9 cellular contexts compared by ENCODE assay signal in the genomic region with DNA sequence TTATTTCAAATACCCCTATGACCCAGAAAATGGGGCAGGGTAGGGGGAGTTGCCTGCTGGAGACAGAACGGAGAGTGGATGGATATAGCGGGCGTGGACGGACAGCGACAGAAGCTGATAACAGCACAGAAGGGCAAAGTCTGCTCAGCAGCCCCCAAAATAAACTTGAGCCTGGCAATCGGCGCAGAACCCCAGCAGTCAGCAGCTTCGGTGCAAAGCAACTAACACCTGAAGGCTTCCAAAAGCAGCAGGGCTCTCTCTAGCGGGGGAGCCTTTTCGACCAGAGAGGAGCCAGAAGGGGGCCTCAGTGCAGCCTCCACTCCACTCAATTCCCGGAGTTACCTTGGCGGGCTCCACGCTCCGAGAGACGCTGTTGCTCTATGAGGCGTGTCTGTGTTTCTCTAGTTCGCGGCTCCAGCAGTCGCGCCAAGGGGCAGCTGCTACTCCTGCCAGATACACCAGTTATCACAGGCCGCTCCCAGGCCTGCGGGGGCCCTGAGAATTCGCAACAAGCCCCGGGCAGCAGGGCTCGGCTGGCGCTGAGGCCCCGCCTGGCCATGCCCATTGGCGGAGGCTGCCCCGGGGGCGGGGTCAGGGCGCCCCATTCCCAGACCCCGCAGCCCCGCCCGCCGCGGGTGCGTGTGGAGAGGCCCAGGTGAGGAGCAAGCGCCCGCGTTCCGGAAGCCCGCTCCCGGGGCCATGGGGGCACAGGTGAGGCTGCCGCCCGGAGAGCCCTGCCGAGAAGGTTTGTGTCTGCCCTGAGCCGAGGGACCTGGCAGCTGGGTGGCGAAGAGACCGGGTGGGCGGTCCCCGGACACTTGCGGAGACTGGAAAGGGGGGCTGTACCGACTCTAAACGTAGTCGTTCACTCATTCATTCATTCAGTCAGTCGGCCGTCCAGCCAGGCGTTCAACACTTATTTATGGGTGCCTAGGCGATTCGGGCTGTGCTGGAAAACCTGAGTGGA. TPM values are rescaled to one million over a fixed set of nuclear protein-coding genes. Genes with fewer than 3 reads are reported as not detected.
DNase-seq lines count a peak whose midpoint lies in the region; ATAC-seq and TF ChIP-seq lines count a peak whose summit lies in the region.
"Had no signal": no experiment of that assay in that cellular context is flagged by ENCODE, and none has a peak within 500 bp of the region (broad histone marks: within the 10 kb centered on the region; RNA-seq: fewer than 3 reads in every experiment).

A gene (minus strand): TSS at position 541 of the 967 bp plus-strand sequence. CDS start 63,992 bp downstream, outside the sequence.
A gene (plus strand): TSS at position 632 of the 967 bp plus-strand sequence. CDS start 68 bp downstream, at position 700.

- CTCF ChIA-PET in Calu3 (lab: Charles Lee): no interaction called here

- peak within 1 kb of the TSS; percentile 89 for H3K4me3 Mint-ChIP-seq in Calu3 (ENCODE audit: low read depth, unreplicated experiment)

- 12% methylated on average over 28 of the region's 60 CpGs for WGBS in esophagus muscularis mucosa

- H3K4me1 ChIP-seq in OCI-LY3 (ENCODE audit: low read length): peaks cover 20% of the 10 kb centered on the region
- peaks cover 6 to 19% (median 18%) of the 10 kb centered on the region in 4 donors for H3K4me1 ChIP-seq in esophagus muscularis mucosa
- H3K4me1 ChIP-seq in muscle layer of duodenum (ENCODE audit: control insufficient read depth in 1 of 2, insufficient read depth in 2 of 2, low read length in 2 of 2): peaks cover 0 to 16% of the 10 kb centered on the region in 2 donors

- H3K36me3 Mint-ChIP-seq in Calu3 (ENCODE audit: insufficient read depth, unreplicated experiment): peaks cover 22% of the 10 kb centered on the region

- H3K9ac ChIP-seq in OCI-LY3 (ENCODE audit: low read length): peak within 1 kb of the TSS; percentile 72

- H3K9me3 ChIP-seq in OCI-LY3 (ENCODE audit: insufficient read depth, low read length) (0 out of 2 replicates have a peak, but pooled peaks cover 4% of the 10 kb centered on the region), esophagus muscularis mucosa (no peaks in the 10 kb centered on the region), muscle layer of duodenum (ENCODE audit: control insufficient read depth in 1 of 2, low read length in 2 of 2) (no peaks in the 10 kb centered on the region)

- H3K4me3 ChIP-seq in OCI-LY3 (ENCODE audit: low read length) (peak within 1 kb of the TSS; percentile 87), esophagus muscularis mucosa (peak within 1 kb of the TSS; percentile 58 to 71 (median 64)), muscle layer of duodenum (ENCODE audit: low read depth in 1 of 2, low read length in 2 of 2) (peak within 1 kb of the TSS; percentile 79 to 81)

- ATAC-seq in GM21447 (IDR thresholded peaks at IDR 0.05; ENCODE audit: unreplicated experiment): peak; percentile 82

- intact Hi-C loops in Calu3 (cut with micrococcal nuclease; ENCODE audit: unreplicated experiment) (loop anchor here (1.0 to 5.0 kb wide), 3 partner anchors 56 to 93 kb away; no protein-coding TSS in a partner anchor), esophagus muscularis mucosa (cut with DNase I) (loop anchor here (5.0 kb wide), 1 partner anchor 66 kb away; no protein-coding TSS in a partner anchor)

- H3K27me3 Mint-ChIP-seq in Calu3 (ENCODE audit: unreplicated experiment): no peaks in the 10 kb centered on the region

- peak within 1 kb of the TSS; percentile 83 for H3K4me2 ChIP-seq in OCI-LY3 (ENCODE audit: low read length)

- DNase-seq in Calu3 (peak; percentile 93), HUDEP-2 (lab: John Stamatoyannopoulos, UW; ENCODE audit: unreplicated experiment in 76 of 76) (peak in 73 of 76 experiments; percentile 6 to 80 (median 58)), activated T-cell treated with anti-CD3 and anti-CD28 coated beads for 48 hours (ENCODE audit: low read depth) (peak; percentile 72), esophagus muscularis mucosa (ENCODE audit: extremely low spot score) (no peak)
- peak; percentile 39 to 70 for DNase-seq in stimulated activated CD8-positive, alpha-beta memory T cell treated with anti-CD3 and anti-CD28 coated beads, Interleukin-7, amount 100 ng/mL, for 4 hours (ENCODE audit: low read depth in 2 of 2)

- BruUV-seq in Calu3 (replicated peaks; lab: Mats Ljungman, UMichigan): no TSS peak

- H3K27ac Mint-ChIP-seq in Calu3 (ENCODE audit: unreplicated experiment): peak within 1 kb of the TSS; percentile 78

- no peak for TF ChIP-seq POLR2A in esophagus muscularis mucosa (IDR thresholded peaks at IDR 0.05; ENCODE audit: low read depth)

- H3K79me2 ChIP-seq in OCI-LY3 (ENCODE audit: low read length): 0 out of 2 replicates have a peak, but pooled peaks cover 4% of the 10 kb centered on the region

- H3K9me3 Mint-ChIP-seq in Calu3 (ENCODE audit: low read depth, unreplicated experiment): no peaks in the 10 kb centered on the region

- no peaks in the 10 kb centered on the region for H4K20me1 ChIP-seq in OCI-LY3 (ENCODE audit: insufficient read depth, low read length)

- no peak for TF ChIP-seq EP300 in esophagus muscularis mucosa (IDR thresholded peaks at IDR 0.05)

- TF ChIP-seq CTCF in Calu3 (IDR thresholded peaks at IDR 0.05; ENCODE audit: unreplicated experiment) (no peak), OCI-LY3 (IDR thresholded peaks at IDR 0.05; ENCODE audit: low read depth, low read length) (peak; percentile 65), esophagus muscularis mucosa (IDR thresholded peaks at IDR 0.05) (peak in 1 of 3 experiments; percentile 12)

- H3K36me3 ChIP-seq in OCI-LY3 (replicated peaks; ENCODE audit: low read depth, low read length) (peaks cover 22% of the 10 kb centered on the region), esophagus muscularis mucosa (no peaks in the 10 kb centered on the region), muscle layer of duodenum (ENCODE audit: control insufficient read depth in 1 of 2, insufficient read depth in 2 of 2, low read length in 2 of 2) (no peaks in the 10 kb centered on the region)

- H2AFZ ChIP-seq in OCI-LY3 (ENCODE audit: low read depth, low read length): peak within 1 kb of the TSS; percentile 93

- H3K4me1 Mint-ChIP-seq in Calu3 (ENCODE audit: low read depth, unreplicated experiment): peaks cover 14% of the 10 kb centered on the region

- H3K27ac ChIP-seq in OCI-LY3 (ENCODE audit: low read length): peak within 1 kb of the TSS; percentile 53
- no peak within 1 kb of the TSS for H3K27ac ChIP-seq in esophagus muscularis mucosa (replicated peaks in 1 of 4)
- H3K27ac ChIP-seq in muscle layer of duodenum (ENCODE audit: low read length): peak within 1 kb of the TSS; percentile 60

- H3K27me3 ChIP-seq in OCI-LY3 (ENCODE audit: low read depth, low read length) (no peaks in the 10 kb centered on the region), esophagus muscularis mucosa (peaks cover 0 to 36% (median 6%) of the 10 kb centered on the region in 4 donors), muscle layer of duodenum (ENCODE audit: low read depth, low read length) (peaks cover 9% of the 10 kb centered on the region)

RNA-seq across cellular contexts. Expression of the first gene that starts in this region (rescaled TPM):
- total RNA-seq in Calu3 (2022): 2.2 and 2.4 TPM in 2 replicates
- 1 to 10 TPM in 1 of 4 donors, under 1 TPM in 1, not detected in 2; 0.33 to 4.0 TPM for total RNA-seq in esophagus muscularis mucosa
- total RNA-seq: glomerular endothelial cell had no signal

RNA-seq across cellular contexts. Expression of the second gene that starts in this region (rescaled TPM):
- 17.0 and 21.0 TPM in 2 replicates for total RNA-seq in Calu3 (2022)
- total RNA-seq in esophagus muscularis mucosa: 1 to 10 TPM in 1 of 4 donors, under 1 TPM in 3; 0.33 to 1.3 (median 0.60) TPM

Comparison
In these comparisons a context has a peak if more than half of its experiments do, and no peak if none do; other contexts are left out.
1. H3K27ac ChIP-seq: peak in OCI-LY3 (single experiment) and muscle layer of duodenum (single experiment); none in esophagus muscularis mucosa (0 of 4).
2. Peak in every context shown above with its lines, with median percentiles within 50 percentile points of each other: H3K4me3 ChIP-seq.